In the genomic region with DNA sequence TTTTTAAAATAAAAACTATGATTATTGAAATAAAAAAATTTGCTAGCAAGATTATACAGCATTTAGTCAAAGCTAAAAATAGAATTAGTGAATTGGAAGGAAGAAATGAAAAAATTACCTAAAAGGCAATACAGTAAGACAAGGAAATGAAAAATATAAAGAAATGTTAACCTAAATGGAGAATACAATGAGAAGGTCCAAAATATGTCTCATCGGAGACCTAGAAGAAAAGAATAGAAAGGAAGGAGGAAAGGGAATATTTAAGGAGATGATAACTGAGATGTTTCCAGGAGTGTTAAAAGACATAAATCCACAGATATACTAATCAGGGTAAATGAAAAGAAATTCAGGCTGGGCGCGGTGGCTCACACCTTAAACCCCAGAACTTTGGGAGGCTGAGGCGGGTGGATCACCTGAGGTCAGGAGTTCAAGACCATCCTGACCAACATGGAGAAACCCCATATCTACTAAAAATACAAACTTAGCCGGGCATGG, we compare ENCODE assay signal across 21 cellular contexts.
DNase-seq lines count a peak whose midpoint lies in the region; ATAC-seq and TF ChIP-seq lines count a peak whose summit lies in the region.
"Had no signal": no experiment of that assay in that cellular context is flagged by ENCODE, and none has a peak within 500 bp of the region (broad histone marks: within the 10 kb centered on the region; RNA-seq: fewer than 3 reads in every experiment).

No MANE protein-coding gene starts in this region.

- TF ChIP-seq CTCF in stomach (IDR thresholded peaks at IDR 0.05) = no peak

- peaks cover 65% of the 10 kb centered on the region for H3K4me1 Mint-ChIP-seq in activated CD4-positive, alpha-beta T cell treated with anti-CD3 and anti-CD28 coated beads for 36 hours
- H3K4me1 Mint-ChIP-seq in activated naive CD8-positive, alpha-beta T cell treated with anti-CD3 and anti-CD28 coated beads, Interleukin-2, amount 50 U/mL, for 24 hours = peaks cover 56% of the 10 kb centered on the region
- H3K4me1 Mint-ChIP-seq in activated naive CD8-positive, alpha-beta T cell treated with anti-CD3 and anti-CD28 coated beads for 36 hours = peaks cover 8% of the 10 kb centered on the region
- H3K4me1 Mint-ChIP-seq in central memory CD8-positive, alpha-beta T cell = peaks cover 35% of the 10 kb centered on the region
- H3K4me1 Mint-ChIP-seq in stimulated activated naive CD8-positive, alpha-beta T cell treated with anti-CD3 and anti-CD28 coated beads, Interleukin-15, amount 100 ng/mL, for 72 hours = peaks cover 23% of the 10 kb centered on the region

- no peaks in the 10 kb centered on the region for H3K36me3 ChIP-seq in stomach

- POLR2A ChIA-PET in activated CD4-positive, alpha-beta T cell treated with anti-CD3 and anti-CD28 coated beads for 36 hours (lab: Charles Lee) = no interaction called here

- no peak for TF ChIP-seq EP300 in stomach (IDR thresholded peaks at IDR 0.05)

- no peaks in the 10 kb centered on the region for H3K9me3 ChIP-seq in stomach

- no peaks in the 10 kb centered on the region for H3K27me3 Mint-ChIP-seq in activated CD4-positive, alpha-beta T cell treated with anti-CD3 and anti-CD28 coated beads for 36 hours
- H3K27me3 Mint-ChIP-seq in activated naive CD8-positive, alpha-beta T cell treated with anti-CD3 and anti-CD28 coated beads, Interleukin-2, amount 50 U/mL, for 24 hours = peaks cover 2% of the 10 kb centered on the region
- H3K27me3 Mint-ChIP-seq in activated naive CD8-positive, alpha-beta T cell treated with anti-CD3 and anti-CD28 coated beads for 36 hours = peaks cover 23% of the 10 kb centered on the region
- H3K27me3 Mint-ChIP-seq in central memory CD8-positive, alpha-beta T cell = no peaks in the 10 kb centered on the region
- H3K27me3 Mint-ChIP-seq in stimulated activated naive CD8-positive, alpha-beta T cell treated with anti-CD3 and anti-CD28 coated beads, Interleukin-15, amount 100 ng/mL, for 72 hours = peaks cover 44% of the 10 kb centered on the region

- no peak overlapping the region for H3K4me3 ChIP-seq in stomach
- H3K4me3 ChIP-seq: BLaER1 treated with 17β-estradiol and CSF1 and Interleukin-3, amounts not matched to agents 10 nM and 100 nM; GM23248 had no signal

- 85 to 100% (median 95%) methylated on average over 5 of the region's 5 CpGs for WGBS in stomach, 5 donors

- H3K36me3 Mint-ChIP-seq in activated CD4-positive, alpha-beta T cell treated with anti-CD3 and anti-CD28 coated beads for 36 hours (ENCODE audit: low read depth) = peaks cover 6% of the 10 kb centered on the region
- H3K36me3 Mint-ChIP-seq in activated naive CD8-positive, alpha-beta T cell treated with anti-CD3 and anti-CD28 coated beads, Interleukin-2, amount 50 U/mL, for 24 hours (ENCODE audit: low read depth) = peaks cover 12% of the 10 kb centered on the region
- H3K36me3 Mint-ChIP-seq in activated naive CD8-positive, alpha-beta T cell treated with anti-CD3 and anti-CD28 coated beads for 36 hours = no peaks in the 10 kb centered on the region
- H3K36me3 Mint-ChIP-seq in central memory CD8-positive, alpha-beta T cell (ENCODE audit: insufficient read depth) = peaks cover 3% of the 10 kb centered on the region

- H3K4me1 ChIP-seq in stomach = peaks cover 20 to 43% (median 32%) of the 10 kb centered on the region in 4 donors

- intact Hi-C loops in activated CD4-positive, alpha-beta T cell treated with anti-CD3 and anti-CD28 coated beads for 36 hours (cut with DNase I, micrococcal nuclease) = loop anchor here in 1 of 2 experiments (10.0 kb wide), 1 partner anchor 521 kb away; no protein-coding TSS in a partner anchor
- intact Hi-C loops in stomach (cut with DNase I; ENCODE audit: low total_unique reads) = no loop called here

- no peak for ATAC-seq in activated CD4-positive, alpha-beta T cell treated with anti-CD3 and anti-CD28 coated beads for 36 hours
- no peak for ATAC-seq in activated naive CD8-positive, alpha-beta T cell treated with anti-CD3 and anti-CD28 coated beads, Interleukin-2, amount 50 U/mL, for 24 hours
- ATAC-seq in central memory CD8-positive, alpha-beta T cell (replicated peaks; ENCODE audit: extremely low read depth, poor library complexity, severe bottlenecking) = no peak
- ATAC-seq in stimulated activated naive CD8-positive, alpha-beta T cell treated with anti-CD3 and anti-CD28 coated beads, Interleukin-15, amount 100 ng/mL, for 72 hours = no peak

- H3K27ac ChIP-seq in stomach = no peak overlapping the region
- H3K27ac ChIP-seq: BLaER1 treated with 17β-estradiol and CSF1 and Interleukin-3, amounts not matched to agents 10 nM and 100 nM; GM23248; HL-60 had no signal

- TF ChIP-seq POLR2A in stomach (IDR thresholded peaks at IDR 0.05) = no peak

- CTCF ChIA-PET in activated CD4-positive, alpha-beta T cell treated with anti-CD3 and anti-CD28 coated beads for 36 hours (lab: Charles Lee) = no interaction called here

- H3K27ac Mint-ChIP-seq in activated CD4-positive, alpha-beta T cell treated with anti-CD3 and anti-CD28 coated beads for 36 hours = peak overlapping the region; percentile 59
- peak overlapping the region; percentile 61 for H3K27ac Mint-ChIP-seq in activated naive CD8-positive, alpha-beta T cell treated with anti-CD3 and anti-CD28 coated beads, Interleukin-2, amount 50 U/mL, for 24 hours
- H3K27ac Mint-ChIP-seq in activated naive CD8-positive, alpha-beta T cell treated with anti-CD3 and anti-CD28 coated beads for 36 hours = no peak overlapping the region
- peak overlapping the region; percentile 23 for H3K27ac Mint-ChIP-seq in central memory CD8-positive, alpha-beta T cell (ENCODE audit: low read depth)
- H3K27ac Mint-ChIP-seq in stimulated activated naive CD8-positive, alpha-beta T cell treated with anti-CD3 and anti-CD28 coated beads, Interleukin-15, amount 100 ng/mL, for 72 hours = no peak overlapping the region
- H3K27ac Mint-ChIP-seq: HFFc6 had no signal

- H3K4me3 Mint-ChIP-seq in activated CD4-positive, alpha-beta T cell treated with anti-CD3 and anti-CD28 coated beads for 36 hours = no peak overlapping the region
- no peak overlapping the region for H3K4me3 Mint-ChIP-seq in activated naive CD8-positive, alpha-beta T cell treated with anti-CD3 and anti-CD28 coated beads, Interleukin-2, amount 50 U/mL, for 24 hours
- H3K4me3 Mint-ChIP-seq in activated naive CD8-positive, alpha-beta T cell treated with anti-CD3 and anti-CD28 coated beads for 36 hours = no peak overlapping the region
- H3K4me3 Mint-ChIP-seq in central memory CD8-positive, alpha-beta T cell = no peak overlapping the region
- no peak overlapping the region for H3K4me3 Mint-ChIP-seq in stimulated activated naive CD8-positive, alpha-beta T cell treated with anti-CD3 and anti-CD28 coated beads, Interleukin-15, amount 100 ng/mL, for 72 hours
- H3K4me3 Mint-ChIP-seq: CD4-positive, CD25-positive, alpha-beta regulatory T cell; HFFc6 had no signal

- no peaks in the 10 kb centered on the region for H3K27me3 ChIP-seq in stomach
- H3K27me3 ChIP-seq: BLaER1 treated with 17β-estradiol and CSF1 and Interleukin-3, amounts not matched to agents 10 nM and 100 nM had no signal

- DNase-seq in activated CD4-positive, alpha-beta T cell treated with anti-CD3 and anti-CD28 coated beads for 36 hours = no peak
- no peak for DNase-seq in activated CD4-positive, alpha-beta T cell treated with anti-CD3 and anti-CD28 coated beads, Interleukin-2, amount 50 U/mL, for 4 hours
- no peak for DNase-seq in activated naive CD8-positive, alpha-beta T cell treated with anti-CD3 and anti-CD28 coated beads, Interleukin-2, amount 50 U/mL, for 24 hours
- no peak for DNase-seq in activated naive CD8-positive, alpha-beta T cell treated with anti-CD3 and anti-CD28 coated beads for 36 hours
- DNase-seq in central memory CD8-positive, alpha-beta T cell (ENCODE audit: low spot score in 2 of 2) = no peak
- DNase-seq in NCI-H1417 treated with DMSO at 0.1 percent for 48 hours (lab: John Stamatoyannopoulos, UW) (no peak), stomach (no peak)
- no peak for DNase-seq in stimulated activated naive CD8-positive, alpha-beta T cell treated with anti-CD3 and anti-CD28 coated beads, Interleukin-15, amount 100 ng/mL, for 72 hours
- DNase-seq: 8988T; CD4-positive, CD25-positive, alpha-beta regulatory T cell; CD8-positive, alpha-beta memory T cell; COR-L47; DMS 273 treated with DMSO at 0.1 percent for 48 hours; DMS53; DND-41; EL; GM23248; HCEC 1CT; HFFc6 had no signal

- peaks cover 3% of the 10 kb centered on the region for H3K9me3 Mint-ChIP-seq in activated CD4-positive, alpha-beta T cell treated with anti-CD3 and anti-CD28 coated beads for 36 hours (ENCODE audit: low read depth)
- peaks cover 5% of the 10 kb centered on the region for H3K9me3 Mint-ChIP-seq in activated naive CD8-positive, alpha-beta T cell treated with anti-CD3 and anti-CD28 coated beads, Interleukin-2, amount 50 U/mL, for 24 hours
- peaks cover 8% of the 10 kb centered on the region for H3K9me3 Mint-ChIP-seq in activated naive CD8-positive, alpha-beta T cell treated with anti-CD3 and anti-CD28 coated beads for 36 hours
- H3K9me3 Mint-ChIP-seq in central memory CD8-positive, alpha-beta T cell = peaks cover 10% of the 10 kb centered on the region
- H3K9me3 Mint-ChIP-seq in stimulated activated naive CD8-positive, alpha-beta T cell treated with anti-CD3 and anti-CD28 coated beads, Interleukin-15, amount 100 ng/mL, for 72 hours = peaks cover 0 to 5% of the 10 kb centered on the region in 2 donors

Comparison
In these comparisons a context has a peak if more than half of its experiments do, and no peak if none do; other contexts are left out.
1. H3K27ac Mint-ChIP-seq: peak in activated CD4-positive, alpha-beta T cell treated with anti-CD3 and anti-CD28 coated beads for 36 hours (single experiment), activated naive CD8-positive, alpha-beta T cell treated with anti-CD3 and anti-CD28 coated beads, Interleukin-2, amount 50 U/mL, for 24 hours (single experiment) and central memory CD8-positive, alpha-beta T cell (single experiment); none in activated naive CD8-positive, alpha-beta T cell treated with anti-CD3 and anti-CD28 coated beads for 36 hours (single experiment) and stimulated activated naive CD8-positive, alpha-beta T cell treated with anti-CD3 and anti-CD28 coated beads, Interleukin-15, amount 100 ng/mL, for 72 hours (0 of 2).